22 cellular contexts compared by ENCODE assay signal in the genomic region with DNA sequence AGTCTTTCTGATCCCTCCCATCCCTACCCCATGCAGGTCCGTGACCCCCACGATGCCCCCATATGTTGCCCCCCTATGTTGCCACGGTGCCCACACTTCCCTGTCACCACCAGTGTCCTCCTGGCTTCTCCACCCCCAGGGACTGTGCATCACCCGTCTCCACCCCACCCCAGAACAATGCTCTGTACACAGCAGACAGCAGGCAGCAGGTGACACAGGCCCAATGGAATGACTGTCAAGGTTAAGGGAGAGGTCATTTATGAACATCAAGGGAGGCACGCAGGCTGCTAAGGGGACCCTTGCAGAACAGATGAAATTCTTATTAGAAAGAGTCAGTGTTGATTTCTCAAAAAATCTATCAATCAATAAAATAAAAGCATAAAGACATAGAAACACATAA.
DNase-seq lines count a peak whose midpoint lies in the region; ATAC-seq, FAIRE-seq and TF ChIP-seq lines count a peak whose summit lies in the region.
"Had no signal": no experiment of that assay in that cellular context is flagged by ENCODE, and none has a peak within 500 bp of the region (broad histone marks: within the 10 kb centered on the region; RNA-seq: fewer than 3 reads in every experiment).

No MANE protein-coding gene starts in this region.

- peaks cover 0 to 18% (median 0%) of the 10 kb centered on the region in 11 experiments; a peak in 5 of 22 replicates for H3K36me3 ChIP-seq in BLaER1 treated with 17β-estradiol and CSF1 and Interleukin-3, amounts not matched to agents 10 nM and 100 nM
- H3K36me3 ChIP-seq: Peyer's patch, SJSA1 had no signal

- H3K27me3 Mint-ChIP-seq in nephron (ENCODE audit: low read depth) = peaks cover 3% of the 10 kb centered on the region
- H3K27me3 Mint-ChIP-seq: CD8-positive, alpha-beta memory T cell had no signal

- intact Hi-C loops in lower leg skin (cut with DNase I; ENCODE audit: low total_unique reads) = no loop called here

- H3K27ac Mint-ChIP-seq in nephron = peak overlapping the region; percentile 27 to 84 (median 65)
- H3K27ac Mint-ChIP-seq: CD8-positive, alpha-beta memory T cell had no signal

- no peaks in the 10 kb centered on the region for H3K36me3 Mint-ChIP-seq in nephron (ENCODE audit: low read depth)

- POLR2A ChIA-PET in A549 (lab: Yijun Ruan, JAX) = no interaction called here

- no peak for TF ChIP-seq POLR2A in A549 (IDR thresholded peaks at IDR 0.05; ENCODE audit: low read length)
- TF ChIP-seq POLR2A in lower leg skin (IDR thresholded peaks at IDR 0.05) = no peak

- peaks cover 17% of the 10 kb centered on the region for H3K4me1 ChIP-seq in A549
- peaks cover 34 to 66% (median 59%) of the 10 kb centered on the region in 10 experiments for H3K4me1 ChIP-seq in BLaER1 treated with 17β-estradiol and CSF1 and Interleukin-3, amounts not matched to agents 10 nM and 100 nM
- H3K4me1 ChIP-seq: Peyer's patch, SJSA1 had no signal

- H3K4me2 ChIP-seq in A549 = peak overlapping the region; percentile 32; the same call in 2 of the 3 replicates
- H3K4me2 ChIP-seq in BLaER1 treated with 17β-estradiol and CSF1 and Interleukin-3, amounts not matched to agents 10 nM and 100 nM = peak overlapping the region in 7 of 11 experiments; percentile 12 to 86 (median 73); a peak in 8 of 22 replicates

- peak; percentile 36 to 59; a peak in 3 of 6 replicates for ATAC-seq in A549
- ATAC-seq in GM18502 (IDR thresholded peaks at IDR 0.05; ENCODE audit: poor library complexity, unreplicated experiment) = no peak
- ATAC-seq: Right ventricle myocardium inferior had no signal

- CTCF ChIA-PET in A549 (lab: Yijun Ruan, JAX) = interaction anchor here (1.3 to 3.7 kb wide), 3 partner anchors 13 to 389 kb away, joined by 4 to 32 read pairs (median 10); no protein-coding TSS in a partner anchor

- no peaks in the 10 kb centered on the region for H3K9me3 ChIP-seq in A549
- peaks cover 0 to 5% (median 0%) of the 10 kb centered on the region in 11 experiments; a peak in 1 of 22 replicates for H3K9me3 ChIP-seq in BLaER1 treated with 17β-estradiol and CSF1 and Interleukin-3, amounts not matched to agents 10 nM and 100 nM (replicated peaks in 1 of 11)
- H3K9me3 ChIP-seq: Peyer's patch, SJSA1 had no signal

- no peak overlapping the region for H3K27ac ChIP-seq in A549
- H3K27ac ChIP-seq in BLaER1 treated with 17β-estradiol and CSF1 and Interleukin-3, amounts not matched to agents 10 nM and 100 nM = no peak overlapping the region
- H3K27ac ChIP-seq: C4-2B, Peyer's patch, SJSA1 had no signal

- no peak overlapping the region for H3K4me3 Mint-ChIP-seq in nephron
- H3K4me3 Mint-ChIP-seq: CD8-positive, alpha-beta memory T cell had no signal

- H3K4me3 ChIP-seq in A549 (no peak overlapping the region), lower leg skin (ENCODE audit: low read depth, poor library complexity, severe bottlenecking) (no peak overlapping the region)
- H3K4me3 ChIP-seq in BLaER1 treated with 17β-estradiol and CSF1 and Interleukin-3, amounts not matched to agents 10 nM and 100 nM = no peak overlapping the region
- H3K4me3 ChIP-seq: Peyer's patch, SJSA1 had no signal

- H3K9ac ChIP-seq in BLaER1 treated with 17β-estradiol and CSF1 and Interleukin-3, amounts not matched to agents 10 nM and 100 nM = no peak overlapping the region

- TF ChIP-seq CTCF in A549 (IDR thresholded peaks at IDR 0.05) (no peak), nephron (IDR thresholded peaks at IDR 0.05; ENCODE audit: unreplicated experiment in 3 of 3) (no peak), lower leg skin (IDR thresholded peaks at IDR 0.05) (no peak)

- H3K9me3 Mint-ChIP-seq in nephron = no peaks in the 10 kb centered on the region
- H3K9me3 Mint-ChIP-seq: CD8-positive, alpha-beta memory T cell had no signal

- H4K20me1 ChIP-seq in BLaER1 treated with 17β-estradiol and CSF1 and Interleukin-3, amounts not matched to agents 10 nM and 100 nM = peaks cover 0 to 18% (median 0%) of the 10 kb centered on the region in 11 experiments; a peak in 2 of 22 replicates

- H3K4me1 Mint-ChIP-seq in nephron = peaks cover 39% of the 10 kb centered on the region
- H3K4me1 Mint-ChIP-seq: CD8-positive, alpha-beta memory T cell had no signal

- DNase-seq in A549 (ENCODE audit: low read depth in 1 of 2, low spot score in 1 of 2) (peak in 1 of 2 experiments; percentile 28), SW480 (ENCODE audit: low spot score) (peak; percentile 66), AG08395 (ENCODE audit: low spot score) (no peak), lower leg skin (ENCODE audit: low spot score in 2 of 2) (no peak)
- DNase-seq: Calu3; CD8-positive, alpha-beta memory T cell; EL; GF-D8; NCI-H1092; NCI-H1436; NCI-H2029; NCI-H345; NCI-H524; NCI-H82; Peyer's patch had no signal

- TF ChIP-seq RAD21 in A549 (conservative IDR thresholded peaks at IDR 0.05 in 1 of 2, IDR thresholded peaks at IDR 0.05 in 1 of 2) = no peak

- no peak for TF ChIP-seq EP300 in A549 (IDR thresholded peaks at IDR 0.05)

- no peak for FAIRE-seq in A549 (lab: Jason Lieb, UNC)
- FAIRE-seq: H54 had no signal

- WGBS in A549 (ENCODE audit: missing lambda C conversion rate) = 34% methylated on average over 4 of the region's 5 CpGs
- 76 to 90% methylated on average over 5 of the region's 5 CpGs for WGBS in lower leg skin, 2 donors

- H3K27me3 ChIP-seq in BLaER1 treated with 17β-estradiol and CSF1 and Interleukin-3, amounts not matched to agents 10 nM and 100 nM = no peaks in the 10 kb centered on the region
- H3K27me3 ChIP-seq: Peyer's patch, SJSA1 had no signal

TF ChIP-seq in A549, 52 proteins besides CTCF, POLR2A, EP300 and RAD21:
- TF ChIP-seq JUNB (IDR thresholded peaks at IDR 0.05) (no peak), CBX8 (IDR thresholded peaks at IDR 0.05) (no peak), PHF8 (IDR thresholded peaks at IDR 0.05; ENCODE audit: borderline replicate concordance, low read depth) (no peak), POLR2AphosphoS2 (conservative IDR thresholded peaks at IDR 0.05; ENCODE audit: low read length) (no peak), ZNF302 (CRISPR knock-in tag; IDR thresholded peaks at IDR 0.05) (no peak), RCOR1 (IDR thresholded peaks at IDR 0.05; ENCODE audit: low read depth, low read length) (no peak), HOXA7 (CRISPR knock-in tag; IDR thresholded peaks at IDR 0.05) (no peak)
